19 cellular contexts compared by ENCODE assay signal in genomic region chr9:34465468-34465867, GRCh38. TPM values are rescaled to one million over a fixed set of nuclear protein-coding genes. Genes with fewer than 3 reads are reported as not detected.
DNase-seq lines count a peak whose midpoint lies in the region; ATAC-seq and TF ChIP-seq lines count a peak whose summit lies in the region.
"Had no signal": no experiment of that assay in that cellular context is flagged by ENCODE, and none has a peak within 500 bp of the region (broad histone marks: within the 10 kb centered on the region; RNA-seq: fewer than 3 reads in every experiment).

No MANE protein-coding gene starts in this region.

- H4K20me1 ChIP-seq in SK-N-SH (ENCODE audit: insufficient read depth) (no peaks in the 10 kb centered on the region; the same call in 1 of the 2 replicates), neural progenitor cell (ENCODE audit: low read depth) (no peaks in the 10 kb centered on the region)

- no peaks in the 10 kb centered on the region for H3K27me3 ChIP-seq in SK-N-SH (ENCODE audit: insufficient read depth)
- no peaks in the 10 kb centered on the region for H3K27me3 ChIP-seq in neural progenitor cell

- CTCF ChIA-PET in SK-N-SH (lab: Yijun Ruan, JAX), result interaction anchor here (1.2 to 4.0 kb wide), 6 partner anchors 8 to 169 kb away, joined by 3 to 19 read pairs (median 5); no protein-coding TSS in a partner anchor

- H2AFZ ChIP-seq in SK-N-SH (ENCODE audit: low read depth), result no peak overlapping the region
- no peak overlapping the region for H2AFZ ChIP-seq in neural progenitor cell (replicated peaks)
- H2AFZ ChIP-seq: GM23248 had no signal

- no peaks in the 10 kb centered on the region for H3K79me2 ChIP-seq in SK-N-SH (ENCODE audit: insufficient read depth)
- no peaks in the 10 kb centered on the region for H3K79me2 ChIP-seq in neural progenitor cell (ENCODE audit: low read depth)

- no peak for TF ChIP-seq RAD21 in SK-N-SH (IDR thresholded peaks at IDR 0.05; ENCODE audit: low read length)

- no peak overlapping the region for H3K4me3 ChIP-seq in SK-N-SH (ENCODE audit: low read depth in 2 of 2, low read length in 1 of 2)
- no peak overlapping the region for H3K4me3 ChIP-seq in neural progenitor cell
- H3K4me3 ChIP-seq: GM23248 had no signal

- H3F3A ChIP-seq in SK-N-SH (replicated peaks; ENCODE audit: insufficient read depth) (peaks cover 15% of the 10 kb centered on the region), neural progenitor cell (ENCODE audit: low read depth) (peaks cover 18% of the 10 kb centered on the region)

- no peak overlapping the region for H3K4me2 ChIP-seq in SK-N-SH
- H3K4me2 ChIP-seq in neural progenitor cell, result peak overlapping the region; percentile 51

- H3K4me1 ChIP-seq in SK-N-SH (ENCODE audit: control insufficient read depth in 1 of 2, insufficient read depth in 2 of 2, low read depth in 1 of 2, low read length in 1 of 2) (peaks cover 7 to 19% of the 10 kb centered on the region in 2 experiments; a peak in 3 of 4 replicates), neural progenitor cell (peaks cover 20% of the 10 kb centered on the region)

- peaks cover 2% of the 10 kb centered on the region for H3K9me3 Mint-ChIP-seq in neural progenitor cell
- H3K9me3 Mint-ChIP-seq: CD8-positive, alpha-beta T cell had no signal

- H3K36me3 ChIP-seq in SK-N-SH (replicated peaks in 1 of 2; ENCODE audit: control insufficient read depth in 1 of 2, insufficient read depth in 2 of 2, low read length in 1 of 2) (no peaks in the 10 kb centered on the region), neural progenitor cell (no peaks in the 10 kb centered on the region)

- H3K27ac Mint-ChIP-seq in neural progenitor cell, result no peak overlapping the region
- H3K27ac Mint-ChIP-seq: CD14-positive monocyte; CD8-positive, alpha-beta T cell had no signal

- ATAC-seq in SK-N-SH treated with all-trans-retinoic acid at 6 μM for 48 hours (no peak), HG02678 (IDR thresholded peaks at IDR 0.05; ENCODE audit: unreplicated experiment) (no peak), HG03354 (IDR thresholded peaks at IDR 0.05; ENCODE audit: poor library complexity, severe bottlenecking, unreplicated experiment) (no peak)
- ATAC-seq: CD8-positive, alpha-beta T cell; HCT116; HepG2 had no signal

- H3K27ac ChIP-seq in SK-N-SH (ENCODE audit: low read depth in 2 of 2, low read length in 1 of 2), result no peak overlapping the region
- H3K27ac ChIP-seq in neural progenitor cell, result no peak overlapping the region
- H3K27ac ChIP-seq: 22Rv1, GM23248 had no signal

- no peak overlapping the region for H3K4me3 Mint-ChIP-seq in neural progenitor cell
- H3K4me3 Mint-ChIP-seq: CD14-positive monocyte; CD8-positive, alpha-beta T cell had no signal

- DNase-seq in DMS79 treated with DMSO at 0.1 percent for 48 hours (lab: John Stamatoyannopoulos, UW) (peak; percentile 18), DMS79 (lab: John Stamatoyannopoulos, UW) (no peak), SK-N-SH (no peak), neural progenitor cell (ENCODE audit: low spot score) (no peak), HuH-7.5 (ENCODE audit: low spot score) (no peak)
- DNase-seq: CD8-positive, alpha-beta T cell; COR-L47; DMS153; GF-D8; GM23248 had no signal

- TF ChIP-seq CTCF in SK-N-SH (IDR thresholded peaks at IDR 0.05) (no peak), neural progenitor cell (IDR thresholded peaks at IDR 0.05) (no peak)

- H3K4me1 Mint-ChIP-seq in neural progenitor cell, result peaks cover 13% of the 10 kb centered on the region
- H3K4me1 Mint-ChIP-seq: CD14-positive monocyte had no signal

- POLR2A ChIA-PET in SK-N-SH (lab: Yijun Ruan, JAX), result no interaction called here

- H3K9me2 ChIP-seq in SK-N-SH, result no peaks in the 10 kb centered on the region

- WGBS in SK-N-SH (ENCODE audit: low lambda C conversion rate), result no CpG with 5 or more reads among the region's 1 CpG

- no peak overlapping the region for H3K9ac ChIP-seq in SK-N-SH
- no peak overlapping the region for H3K9ac ChIP-seq in neural progenitor cell
- H3K9ac ChIP-seq: GM23248 had no signal

- H3K9me3 ChIP-seq in SK-N-SH, result no peaks in the 10 kb centered on the region
- H3K9me3 ChIP-seq in neural progenitor cell (ENCODE audit: low read depth), result no peaks in the 10 kb centered on the region

- TF ChIP-seq EP300 in SK-N-SH (IDR thresholded peaks at IDR 0.05; ENCODE audit: borderline replicate concordance in 1 of 2, low read depth in 1 of 2, low read length in 1 of 2), result 0 out of 4 replicates have a peak, but pooled peaks of 1 of the 2 experiments have one; percentile 2

- no peaks in the 10 kb centered on the region for H3K36me3 Mint-ChIP-seq in neural progenitor cell
- H3K36me3 Mint-ChIP-seq: CD14-positive monocyte; CD8-positive, alpha-beta T cell had no signal

- no peaks in the 10 kb centered on the region for H3K27me3 Mint-ChIP-seq in neural progenitor cell (ENCODE audit: insufficient read depth, low read depth)

TF ChIP-seq in SK-N-SH, 30 proteins besides CTCF, POLR2A, EP300 and RAD21:
- TF ChIP-seq IRF3 (IDR thresholded peaks at IDR 0.05; ENCODE audit: low read depth, low read length) (no peak), USF1 (IDR thresholded peaks at IDR 0.05; ENCODE audit: borderline replicate concordance, low read depth) (no peak), TCF12 (IDR thresholded peaks at IDR 0.05) (0 out of 2 replicates have a peak, but pooled peaks have one; percentile 13), ELF1 (IDR thresholded peaks at IDR 0.05) (no peak), GATA2 (CRISPR knock-in tag; IDR thresholded peaks at IDR 0.05) (no peak)
- TF ChIP-seq, protein P1, sequence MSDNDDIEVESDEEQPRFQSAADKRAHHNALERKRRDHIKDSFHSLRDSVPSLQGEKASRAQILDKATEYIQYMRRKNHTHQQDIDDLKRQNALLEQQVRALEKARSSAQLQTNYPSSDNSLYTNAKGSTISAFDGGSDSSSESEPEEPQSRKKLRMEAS (IDR thresholded peaks at IDR 0.05; ENCODE audit: low read depth), result no peak

TF ChIP-seq in SK-N-SH treated with all-trans-retinoic acid at 6 μM for 48 hours, 23 proteins besides CTCF, POLR2A, EP300 and RAD21:
- TF ChIP-seq OSR1 (CRISPR knock-in tag; IDR thresholded peaks at IDR 0.05) (no peak), SNAI2 (CRISPR knock-in tag; IDR thresholded peaks at IDR 0.05) (no peak), ZNF565 (CRISPR knock-in tag; conservative IDR thresholded peaks at IDR 0.05; ENCODE audit: low read depth) (no peak), RARB (CRISPR knock-in tag; IDR thresholded peaks at IDR 0.05) (no peak)
- TF ChIP-seq, protein P2, sequence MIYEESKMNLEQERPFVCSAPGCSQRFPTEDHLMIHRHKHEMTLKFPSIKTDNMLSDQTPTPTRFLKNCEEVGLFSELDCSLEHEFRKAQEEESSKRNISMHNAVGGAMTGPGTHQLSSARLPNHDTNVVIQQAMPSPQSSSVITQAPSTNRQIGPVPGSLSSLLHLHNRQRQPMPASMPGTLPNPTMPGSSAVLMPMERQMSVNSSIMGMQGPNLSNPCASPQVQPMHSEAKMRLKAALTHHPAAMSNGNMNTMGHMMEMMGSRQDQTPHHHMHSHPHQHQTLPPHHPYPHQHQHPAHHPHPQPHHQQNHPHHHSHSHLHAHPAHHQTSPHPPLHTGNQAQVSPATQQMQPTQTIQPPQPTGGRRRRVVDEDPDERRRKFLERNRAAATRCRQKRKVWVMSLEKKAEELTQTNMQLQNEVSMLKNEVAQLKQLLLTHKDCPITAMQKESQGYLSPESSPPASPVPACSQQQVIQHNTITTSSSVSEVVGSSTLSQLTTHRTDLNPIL (CRISPR knock-in tag; IDR thresholded peaks at IDR 0.05; ENCODE audit: low read depth), result no peak

RNA-seq across cellular contexts. Expression of gene DNAI1, which starts 6.9 kb away (rescaled TPM):
- 0.46 and 0.55 TPM in 2 replicates for polyA plus RNA-seq in SK-N-SH (2012; rRNA removed)
- polyA plus RNA-seq in SK-N-SH (2012; cell fraction: cytosol; rRNA removed), result 0.12 and 0.22 TPM in 2 replicates
- 2.2 and 3.5 TPM in 2 replicates for polyA plus RNA-seq in SK-N-SH (2012; cell fraction: nucleus; rRNA removed)
- 0.52 and 1.3 TPM in 2 replicates for total RNA-seq in neural progenitor cell (ENCODE audit: low replicate concordance)
- total RNA-seq: A673; CD8-positive, alpha-beta T cell; GM23248; HepG2 had no signal
- polyA plus RNA-seq: BJ, CD14-positive monocyte, GM23248, HepG2 had no signal

RNA-seq across cellular contexts. Expression of gene FAM219A, which starts 7.1 kb away (rescaled TPM):
- polyA plus RNA-seq in SK-N-SH (2012; rRNA removed), result 15.7 and 18.5 TPM in 2 replicates
- 10.6 and 13.3 TPM in 2 replicates for polyA plus RNA-seq in SK-N-SH (2012; cell fraction: cytosol; rRNA removed)
- polyA plus RNA-seq in SK-N-SH (2012; cell fraction: nucleus; rRNA removed), result 44.4 and 52.5 TPM in 2 replicates
- 4.2 and 6.5 TPM in 2 replicates for total RNA-seq in neural progenitor cell (ENCODE audit: low replicate concordance)

RNA-seq across cellular contexts. Expression of gene ENHO, which starts 57.3 kb away (rescaled TPM):
- 1.2 and 1.5 TPM in 2 replicates for polyA plus RNA-seq in SK-N-SH (2012; rRNA removed)
- 0.44 and 1.2 TPM in 2 replicates for polyA plus RNA-seq in SK-N-SH (2012; cell fraction: cytosol; rRNA removed)
- polyA plus RNA-seq in SK-N-SH (2012; cell fraction: nucleus; rRNA removed), result 0.18 and 1.0 TPM in 2 replicates
- total RNA-seq in neural progenitor cell (ENCODE audit: low replicate concordance), result 4.4 and 21.3 TPM in 2 replicates
- total RNA-seq: CD8-positive, alpha-beta T cell; GM23248 had no signal
- polyA plus RNA-seq: GM23248 had no signal
